In the genomic region with DNA sequence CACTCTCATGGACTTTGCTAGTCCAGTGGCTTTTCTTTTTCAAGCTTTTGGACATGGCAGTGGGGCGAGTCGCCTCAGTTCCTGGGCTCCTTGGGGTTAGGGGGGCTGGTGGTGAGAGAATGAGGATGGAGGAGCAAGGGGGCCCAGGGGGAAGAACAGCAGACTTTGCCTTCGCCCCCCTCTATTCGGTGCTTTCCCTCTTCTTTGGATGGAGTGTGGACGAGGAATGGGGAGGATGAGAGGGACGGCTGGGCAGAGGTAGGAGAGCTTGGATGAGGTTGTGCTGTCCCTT, we compare ENCODE assay signal across 1 cellular context.
A peak's percentile ranks its signal among the peaks of the same experiment; 100 is the strongest.
TF ChIP-seq lines count a peak whose summit lies in the region.

No MANE protein-coding gene starts in this region.

TF ChIP-seq in HepG2, 621 proteins besides CTCF, POLR2A, EP300 and RAD21 (continued from another document and continues in another):
- TF ChIP-seq, protein P1, sequence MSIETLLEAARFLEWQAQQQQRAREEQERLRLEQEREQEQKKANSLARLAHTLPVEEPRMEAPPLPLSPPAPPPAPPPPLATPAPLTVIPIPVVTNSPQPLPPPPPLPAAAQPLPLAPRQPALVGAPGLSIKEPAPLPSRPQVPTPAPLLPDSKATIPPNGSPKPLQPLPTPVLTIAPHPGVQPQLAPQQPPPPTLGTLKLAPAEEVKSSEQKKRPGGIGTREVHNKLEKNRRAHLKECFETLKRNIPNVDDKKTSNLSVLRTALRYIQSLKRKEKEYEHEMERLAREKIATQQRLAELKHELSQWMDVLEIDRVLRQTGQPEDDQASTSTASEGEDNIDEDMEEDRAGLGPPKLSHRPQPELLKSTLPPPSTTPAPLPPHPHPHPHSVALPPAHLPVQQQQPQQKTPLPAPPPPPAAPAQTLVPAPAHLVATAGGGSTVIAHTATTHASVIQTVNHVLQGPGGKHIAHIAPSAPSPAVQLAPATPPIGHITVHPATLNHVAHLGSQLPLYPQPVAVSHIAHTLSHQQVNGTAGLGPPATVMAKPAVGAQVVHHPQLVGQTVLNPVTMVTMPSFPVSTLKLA (IDR thresholded peaks at IDR 0.05), result no peak
- TF ChIP-seq GFI1 (CRISPR knock-in tag; IDR thresholded peaks at IDR 0.05; ENCODE audit: borderline replicate concordance) (no peak), ERF (CRISPR knock-in tag; IDR thresholded peaks at IDR 0.05) (no peak), ZSCAN30 (CRISPR knock-in tag; IDR thresholded peaks at IDR 0.05) (no peak), GABPA (IDR thresholded peaks at IDR 0.05; ENCODE audit: low read depth, low read length) (no peak), GABPA (CRISPR knock-in tag; IDR thresholded peaks at IDR 0.05; ENCODE audit: low read depth) (no peak), RAD51 (IDR thresholded peaks at IDR 0.05; ENCODE audit: borderline replicate concordance) (no peak), NCOA1 (CRISPR knock-in tag; IDR thresholded peaks at IDR 0.05) (0 out of 2 replicates have a peak, but pooled peaks have one; percentile 51), NR3C1 (CRISPR knock-in tag; IDR thresholded peaks at IDR 0.05) (no peak), PAWR (CRISPR knock-in tag; IDR thresholded peaks at IDR 0.05; ENCODE audit: borderline replicate concordance) (no peak), ZNF34 (CRISPR knock-in tag; IDR thresholded peaks at IDR 0.05; ENCODE audit: borderline replicate concordance) (no peak), ZNF737 (CRISPR knock-in tag; IDR thresholded peaks at IDR 0.05; ENCODE audit: borderline replicate concordance) (no peak), ZNF354B (CRISPR knock-in tag; IDR thresholded peaks at IDR 0.05) (no peak), ZSCAN29 (CRISPR knock-in tag; conservative IDR thresholded peaks at IDR 0.05) (no peak), ZNF709 (CRISPR knock-in tag; IDR thresholded peaks at IDR 0.05) (0 out of 2 replicates have a peak, but pooled peaks have one; percentile 95), ATAD3A (CRISPR knock-in tag; IDR thresholded peaks at IDR 0.05) (no peak)
- TF ChIP-seq, protein P2, sequence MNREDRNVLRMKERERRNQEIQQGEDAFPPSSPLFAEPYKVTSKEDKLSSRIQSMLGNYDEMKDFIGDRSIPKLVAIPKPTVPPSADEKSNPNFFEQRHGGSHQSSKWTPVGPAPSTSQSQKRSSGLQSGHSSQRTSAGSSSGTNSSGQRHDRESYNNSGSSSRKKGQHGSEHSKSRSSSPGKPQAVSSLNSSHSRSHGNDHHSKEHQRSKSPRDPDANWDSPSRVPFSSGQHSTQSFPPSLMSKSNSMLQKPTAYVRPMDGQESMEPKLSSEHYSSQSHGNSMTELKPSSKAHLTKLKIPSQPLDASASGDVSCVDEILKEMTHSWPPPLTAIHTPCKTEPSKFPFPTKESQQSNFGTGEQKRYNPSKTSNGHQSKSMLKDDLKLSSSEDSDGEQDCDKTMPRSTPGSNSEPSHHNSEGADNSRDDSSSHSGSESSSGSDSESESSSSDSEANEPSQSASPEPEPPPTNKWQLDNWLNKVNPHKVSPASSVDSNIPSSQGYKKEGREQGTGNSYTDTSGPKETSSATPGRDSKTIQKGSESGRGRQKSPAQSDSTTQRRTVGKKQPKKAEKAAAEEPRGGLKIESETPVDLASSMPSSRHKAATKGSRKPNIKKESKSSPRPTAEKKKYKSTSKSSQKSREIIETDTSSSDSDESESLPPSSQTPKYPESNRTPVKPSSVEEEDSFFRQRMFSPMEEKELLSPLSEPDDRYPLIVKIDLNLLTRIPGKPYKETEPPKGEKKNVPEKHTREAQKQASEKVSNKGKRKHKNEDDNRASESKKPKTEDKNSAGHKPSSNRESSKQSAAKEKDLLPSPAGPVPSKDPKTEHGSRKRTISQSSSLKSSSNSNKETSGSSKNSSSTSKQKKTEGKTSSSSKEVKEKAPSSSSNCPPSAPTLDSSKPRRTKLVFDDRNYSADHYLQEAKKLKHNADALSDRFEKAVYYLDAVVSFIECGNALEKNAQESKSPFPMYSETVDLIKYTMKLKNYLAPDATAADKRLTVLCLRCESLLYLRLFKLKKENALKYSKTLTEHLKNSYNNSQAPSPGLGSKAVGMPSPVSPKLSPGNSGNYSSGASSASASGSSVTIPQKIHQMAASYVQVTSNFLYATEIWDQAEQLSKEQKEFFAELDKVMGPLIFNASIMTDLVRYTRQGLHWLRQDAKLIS (CRISPR knock-in tag; IDR thresholded peaks at IDR 0.05), result no peak
- TF ChIP-seq, protein P3, sequence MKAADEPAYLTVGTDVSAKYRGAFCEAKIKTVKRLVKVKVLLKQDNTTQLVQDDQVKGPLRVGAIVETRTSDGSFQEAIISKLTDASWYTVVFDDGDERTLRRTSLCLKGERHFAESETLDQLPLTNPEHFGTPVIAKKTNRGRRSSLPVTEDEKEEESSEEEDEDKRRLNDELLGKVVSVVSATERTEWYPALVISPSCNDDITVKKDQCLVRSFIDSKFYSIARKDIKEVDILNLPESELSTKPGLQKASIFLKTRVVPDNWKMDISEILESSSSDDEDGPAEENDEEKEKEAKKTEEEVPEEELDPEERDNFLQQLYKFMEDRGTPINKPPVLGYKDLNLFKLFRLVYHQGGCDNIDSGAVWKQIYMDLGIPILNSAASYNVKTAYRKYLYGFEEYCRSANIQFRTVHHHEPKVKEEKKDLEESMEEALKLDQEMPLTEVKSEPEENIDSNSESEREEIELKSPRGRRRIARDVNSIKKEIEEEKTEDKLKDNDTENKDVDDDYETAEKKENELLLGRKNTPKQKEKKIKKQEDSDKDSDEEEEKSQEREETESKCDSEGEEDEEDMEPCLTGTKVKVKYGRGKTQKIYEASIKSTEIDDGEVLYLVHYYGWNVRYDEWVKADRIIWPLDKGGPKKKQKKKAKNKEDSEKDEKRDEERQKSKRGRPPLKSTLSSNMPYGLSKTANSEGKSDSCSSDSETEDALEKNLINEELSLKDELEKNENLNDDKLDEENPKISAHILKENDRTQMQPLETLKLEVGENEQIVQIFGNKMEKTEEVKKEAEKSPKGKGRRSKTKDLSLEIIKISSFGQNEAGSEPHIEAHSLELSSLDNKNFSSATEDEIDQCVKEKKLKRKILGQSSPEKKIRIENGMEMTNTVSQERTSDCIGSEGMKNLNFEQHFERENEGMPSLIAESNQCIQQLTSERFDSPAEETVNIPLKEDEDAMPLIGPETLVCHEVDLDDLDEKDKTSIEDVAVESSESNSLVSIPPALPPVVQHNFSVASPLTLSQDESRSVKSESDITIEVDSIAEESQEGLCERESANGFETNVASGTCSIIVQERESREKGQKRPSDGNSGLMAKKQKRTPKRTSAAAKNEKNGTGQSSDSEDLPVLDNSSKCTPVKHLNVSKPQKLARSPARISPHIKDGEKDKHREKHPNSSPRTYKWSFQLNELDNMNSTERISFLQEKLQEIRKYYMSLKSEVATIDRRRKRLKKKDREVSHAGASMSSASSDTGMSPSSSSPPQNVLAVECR (CRISPR knock-in tag; IDR thresholded peaks at IDR 0.05; ENCODE audit: borderline replicate concordance), result 0 out of 2 replicates have a peak, but pooled peaks have one; percentile 44
- TF ChIP-seq, protein P4, sequence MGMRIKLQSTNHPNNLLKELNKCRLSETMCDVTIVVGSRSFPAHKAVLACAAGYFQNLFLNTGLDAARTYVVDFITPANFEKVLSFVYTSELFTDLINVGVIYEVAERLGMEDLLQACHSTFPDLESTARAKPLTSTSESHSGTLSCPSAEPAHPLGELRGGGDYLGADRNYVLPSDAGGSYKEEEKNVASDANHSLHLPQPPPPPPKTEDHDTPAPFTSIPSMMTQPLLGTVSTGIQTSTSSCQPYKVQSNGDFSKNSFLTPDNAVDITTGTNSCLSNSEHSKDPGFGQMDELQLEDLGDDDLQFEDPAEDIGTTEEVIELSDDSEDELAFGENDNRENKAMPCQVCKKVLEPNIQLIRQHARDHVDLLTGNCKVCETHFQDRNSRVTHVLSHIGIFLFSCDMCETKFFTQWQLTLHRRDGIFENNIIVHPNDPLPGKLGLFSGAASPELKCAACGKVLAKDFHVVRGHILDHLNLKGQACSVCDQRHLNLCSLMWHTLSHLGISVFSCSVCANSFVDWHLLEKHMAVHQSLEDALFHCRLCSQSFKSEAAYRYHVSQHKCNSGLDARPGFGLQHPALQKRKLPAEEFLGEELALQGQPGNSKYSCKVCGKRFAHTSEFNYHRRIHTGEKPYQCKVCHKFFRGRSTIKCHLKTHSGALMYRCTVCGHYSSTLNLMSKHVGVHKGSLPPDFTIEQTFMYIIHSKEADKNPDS (CRISPR knock-in tag; IDR thresholded peaks at IDR 0.05), result no peak
- TF ChIP-seq, protein P5, sequence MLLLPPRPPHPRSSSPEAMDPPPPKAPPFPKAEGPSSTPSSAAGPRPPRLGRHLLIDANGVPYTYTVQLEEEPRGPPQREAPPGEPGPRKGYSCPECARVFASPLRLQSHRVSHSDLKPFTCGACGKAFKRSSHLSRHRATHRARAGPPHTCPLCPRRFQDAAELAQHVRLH (CRISPR knock-in tag; IDR thresholded peaks at IDR 0.05; ENCODE audit: borderline replicate concordance, low read depth), result no peak
- TF ChIP-seq, protein P6, sequence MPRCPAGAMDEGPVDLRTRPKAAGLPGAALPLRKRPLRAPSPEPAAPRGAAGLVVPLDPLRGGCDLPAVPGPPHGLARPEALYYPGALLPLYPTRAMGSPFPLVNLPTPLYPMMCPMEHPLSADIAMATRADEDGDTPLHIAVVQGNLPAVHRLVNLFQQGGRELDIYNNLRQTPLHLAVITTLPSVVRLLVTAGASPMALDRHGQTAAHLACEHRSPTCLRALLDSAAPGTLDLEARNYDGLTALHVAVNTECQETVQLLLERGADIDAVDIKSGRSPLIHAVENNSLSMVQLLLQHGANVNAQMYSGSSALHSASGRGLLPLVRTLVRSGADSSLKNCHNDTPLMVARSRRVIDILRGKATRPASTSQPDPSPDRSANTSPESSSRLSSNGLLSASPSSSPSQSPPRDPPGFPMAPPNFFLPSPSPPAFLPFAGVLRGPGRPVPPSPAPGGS (CRISPR knock-in tag; IDR thresholded peaks at IDR 0.05), result no peak
- TF ChIP-seq, protein P7, sequence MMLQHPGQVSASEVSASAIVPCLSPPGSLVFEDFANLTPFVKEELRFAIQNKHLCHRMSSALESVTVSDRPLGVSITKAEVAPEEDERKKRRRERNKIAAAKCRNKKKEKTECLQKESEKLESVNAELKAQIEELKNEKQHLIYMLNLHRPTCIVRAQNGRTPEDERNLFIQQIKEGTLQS (CRISPR knock-in tag; IDR thresholded peaks at IDR 0.05), result no peak
- TF ChIP-seq, protein P8, sequence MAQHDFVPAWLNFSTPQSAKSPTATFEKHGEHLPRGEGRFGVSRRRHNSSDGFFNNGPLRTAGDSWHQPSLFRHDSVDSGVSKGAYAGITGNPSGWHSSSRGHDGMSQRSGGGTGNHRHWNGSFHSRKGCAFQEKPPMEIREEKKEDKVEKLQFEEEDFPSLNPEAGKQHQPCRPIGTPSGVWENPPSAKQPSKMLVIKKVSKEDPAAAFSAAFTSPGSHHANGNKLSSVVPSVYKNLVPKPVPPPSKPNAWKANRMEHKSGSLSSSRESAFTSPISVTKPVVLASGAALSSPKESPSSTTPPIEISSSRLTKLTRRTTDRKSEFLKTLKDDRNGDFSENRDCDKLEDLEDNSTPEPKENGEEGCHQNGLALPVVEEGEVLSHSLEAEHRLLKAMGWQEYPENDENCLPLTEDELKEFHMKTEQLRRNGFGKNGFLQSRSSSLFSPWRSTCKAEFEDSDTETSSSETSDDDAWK (CRISPR knock-in tag; IDR thresholded peaks at IDR 0.05), result no peak
- TF ChIP-seq, protein P9, sequence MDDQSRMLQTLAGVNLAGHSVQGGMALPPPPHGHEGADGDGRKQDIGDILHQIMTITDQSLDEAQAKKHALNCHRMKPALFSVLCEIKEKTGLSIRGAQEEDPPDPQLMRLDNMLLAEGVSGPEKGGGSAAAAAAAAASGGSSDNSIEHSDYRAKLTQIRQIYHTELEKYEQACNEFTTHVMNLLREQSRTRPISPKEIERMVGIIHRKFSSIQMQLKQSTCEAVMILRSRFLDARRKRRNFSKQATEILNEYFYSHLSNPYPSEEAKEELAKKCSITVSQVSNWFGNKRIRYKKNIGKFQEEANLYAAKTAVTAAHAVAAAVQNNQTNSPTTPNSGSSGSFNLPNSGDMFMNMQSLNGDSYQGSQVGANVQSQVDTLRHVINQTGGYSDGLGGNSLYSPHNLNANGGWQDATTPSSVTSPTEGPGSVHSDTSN (CRISPR knock-in tag; IDR thresholded peaks at IDR 0.05; ENCODE audit: borderline replicate concordance), result no peak
- TF ChIP-seq, protein P10, sequence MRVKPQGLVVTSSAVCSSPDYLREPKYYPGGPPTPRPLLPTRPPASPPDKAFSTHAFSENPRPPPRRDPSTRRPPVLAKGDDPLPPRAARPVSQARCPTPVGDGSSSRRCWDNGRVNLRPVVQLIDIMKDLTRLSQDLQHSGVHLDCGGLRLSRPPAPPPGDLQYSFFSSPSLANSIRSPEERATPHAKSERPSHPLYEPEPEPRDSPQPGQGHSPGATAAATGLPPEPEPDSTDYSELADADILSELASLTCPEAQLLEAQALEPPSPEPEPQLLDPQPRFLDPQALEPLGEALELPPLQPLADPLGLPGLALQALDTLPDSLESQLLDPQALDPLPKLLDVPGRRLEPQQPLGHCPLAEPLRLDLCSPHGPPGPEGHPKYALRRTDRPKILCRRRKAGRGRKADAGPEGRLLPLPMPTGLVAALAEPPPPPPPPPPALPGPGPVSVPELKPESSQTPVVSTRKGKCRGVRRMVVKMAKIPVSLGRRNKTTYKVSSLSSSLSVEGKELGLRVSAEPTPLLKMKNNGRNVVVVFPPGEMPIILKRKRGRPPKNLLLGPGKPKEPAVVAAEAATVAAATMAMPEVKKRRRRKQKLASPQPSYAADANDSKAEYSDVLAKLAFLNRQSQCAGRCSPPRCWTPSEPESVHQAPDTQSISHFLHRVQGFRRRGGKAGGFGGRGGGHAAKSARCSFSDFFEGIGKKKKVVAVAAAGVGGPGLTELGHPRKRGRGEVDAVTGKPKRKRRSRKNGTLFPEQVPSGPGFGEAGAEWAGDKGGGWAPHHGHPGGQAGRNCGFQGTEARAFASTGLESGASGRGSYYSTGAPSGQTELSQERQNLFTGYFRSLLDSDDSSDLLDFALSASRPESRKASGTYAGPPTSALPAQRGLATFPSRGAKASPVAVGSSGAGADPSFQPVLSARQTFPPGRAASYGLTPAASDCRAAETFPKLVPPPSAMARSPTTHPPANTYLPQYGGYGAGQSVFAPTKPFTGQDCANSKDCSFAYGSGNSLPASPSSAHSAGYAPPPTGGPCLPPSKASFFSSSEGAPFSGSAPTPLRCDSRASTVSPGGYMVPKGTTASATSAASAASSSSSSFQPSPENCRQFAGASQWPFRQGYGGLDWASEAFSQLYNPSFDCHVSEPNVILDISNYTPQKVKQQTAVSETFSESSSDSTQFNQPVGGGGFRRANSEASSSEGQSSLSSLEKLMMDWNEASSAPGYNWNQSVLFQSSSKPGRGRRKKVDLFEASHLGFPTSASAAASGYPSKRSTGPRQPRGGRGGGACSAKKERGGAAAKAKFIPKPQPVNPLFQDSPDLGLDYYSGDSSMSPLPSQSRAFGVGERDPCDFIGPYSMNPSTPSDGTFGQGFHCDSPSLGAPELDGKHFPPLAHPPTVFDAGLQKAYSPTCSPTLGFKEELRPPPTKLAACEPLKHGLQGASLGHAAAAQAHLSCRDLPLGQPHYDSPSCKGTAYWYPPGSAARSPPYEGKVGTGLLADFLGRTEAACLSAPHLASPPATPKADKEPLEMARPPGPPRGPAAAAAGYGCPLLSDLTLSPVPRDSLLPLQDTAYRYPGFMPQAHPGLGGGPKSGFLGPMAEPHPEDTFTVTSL (CRISPR knock-in tag; IDR thresholded peaks at IDR 0.05; ENCODE audit: borderline replicate concordance), result no peak
- TF ChIP-seq, protein P11, sequence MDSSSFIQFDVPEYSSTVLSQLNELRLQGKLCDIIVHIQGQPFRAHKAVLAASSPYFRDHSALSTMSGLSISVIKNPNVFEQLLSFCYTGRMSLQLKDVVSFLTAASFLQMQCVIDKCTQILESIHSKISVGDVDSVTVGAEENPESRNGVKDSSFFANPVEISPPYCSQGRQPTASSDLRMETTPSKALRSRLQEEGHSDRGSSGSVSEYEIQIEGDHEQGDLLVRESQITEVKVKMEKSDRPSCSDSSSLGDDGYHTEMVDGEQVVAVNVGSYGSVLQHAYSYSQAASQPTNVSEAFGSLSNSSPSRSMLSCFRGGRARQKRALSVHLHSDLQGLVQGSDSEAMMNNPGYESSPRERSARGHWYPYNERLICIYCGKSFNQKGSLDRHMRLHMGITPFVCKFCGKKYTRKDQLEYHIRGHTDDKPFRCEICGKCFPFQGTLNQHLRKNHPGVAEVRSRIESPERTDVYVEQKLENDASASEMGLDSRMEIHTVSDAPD (CRISPR knock-in tag; IDR thresholded peaks at IDR 0.05), result no peak
